In genomic region chr6:135114355-135115145, GRCh38 we compare ENCODE assay signal across 10 cellular contexts. TPM values are rescaled to one million over a fixed set of nuclear protein-coding genes. Genes with fewer than 3 reads are reported as not detected.
DNase-seq lines count a peak whose midpoint lies in the region; ATAC-seq and TF ChIP-seq lines count a peak whose summit lies in the region.
"Had no signal": no experiment of that assay in that cellular context is flagged by ENCODE, and none has a peak within 500 bp of the region (broad histone marks: within the 10 kb centered on the region; RNA-seq: fewer than 3 reads in every experiment).

No MANE protein-coding gene starts in this region.

- DNase-seq in activated effector memory CD4-positive, alpha-beta T cell treated with anti-CD3 and anti-CD28 coated beads, Interleukin-2, amount 50 U/mL, for 16 hours = peak; percentile 79
- DNase-seq in activated effector memory CD4-positive, alpha-beta T cell treated with Interleukin-2 at 50 U/mL for 16 hours = no peak
- peak; percentile 78 for DNase-seq in activated CD4-positive, alpha-beta memory T cell treated with anti-CD3 and anti-CD28 coated beads, Interleukin-2, amount 10 ng/mL, durations not matched to agents 7 days and 5 days
- DNase-seq in germinal center (ENCODE audit: low spot score) = no peak
- DNase-seq in colonic mucosa = no peak
- DNase-seq in NCI-H1436 treated with DMSO at 0.1 percent for 48 hours (lab: John Stamatoyannopoulos, UW) = no peak

- H3K9me3 Mint-ChIP-seq in activated CD4-positive, alpha-beta memory T cell treated with anti-CD3 and anti-CD28 coated beads, Interleukin-2, amount 10 ng/mL, durations not matched to agents 7 days and 5 days = peaks cover 14% of the 10 kb centered on the region
- peaks cover 10% of the 10 kb centered on the region for H3K9me3 Mint-ChIP-seq in stimulated activated naive CD8-positive, alpha-beta T cell treated with anti-CD3 and anti-CD28 coated beads, Interleukin-15, Interleukin-2, amounts not matched to agents 100 ng/mL and 50 ng/mL, for 24 hours
- H3K9me3 Mint-ChIP-seq: neural progenitor cell had no signal

- peaks cover 75% of the 10 kb centered on the region for H3K4me1 Mint-ChIP-seq in activated CD4-positive, alpha-beta memory T cell treated with anti-CD3 and anti-CD28 coated beads, Interleukin-2, amount 10 ng/mL, durations not matched to agents 7 days and 5 days
- peaks cover 87% of the 10 kb centered on the region for H3K4me1 Mint-ChIP-seq in stimulated activated naive CD8-positive, alpha-beta T cell treated with anti-CD3 and anti-CD28 coated beads, Interleukin-15, Interleukin-2, amounts not matched to agents 100 ng/mL and 50 ng/mL, for 24 hours (ENCODE audit: low read depth)
- H3K4me1 Mint-ChIP-seq: neural progenitor cell had no signal

- no peaks in the 10 kb centered on the region for H3K9me3 ChIP-seq in colonic mucosa
- H3K9me3 ChIP-seq: gastroesophageal sphincter had no signal

- POLR2A ChIA-PET in activated CD4-positive, alpha-beta memory T cell treated with anti-CD3 and anti-CD28 coated beads, Interleukin-2, amount 10 ng/mL, durations not matched to agents 7 days and 5 days (lab: Charles Lee) = interaction anchor here (0.8 to 5.9 kb wide), 15 partner anchors 9 to 100 kb away, joined by 3 to 57 read pairs (median 6); partner anchors contain the start of genes HBS1L and MYB

- peaks cover 14% of the 10 kb centered on the region for H3K36me3 Mint-ChIP-seq in activated CD4-positive, alpha-beta memory T cell treated with anti-CD3 and anti-CD28 coated beads, Interleukin-2, amount 10 ng/mL, durations not matched to agents 7 days and 5 days (ENCODE audit: low read depth)
- H3K36me3 Mint-ChIP-seq in stimulated activated naive CD8-positive, alpha-beta T cell treated with anti-CD3 and anti-CD28 coated beads, Interleukin-15, Interleukin-2, amounts not matched to agents 100 ng/mL and 50 ng/mL, for 24 hours (ENCODE audit: low read depth) = peaks cover 6% of the 10 kb centered on the region
- H3K36me3 Mint-ChIP-seq: neural progenitor cell had no signal

- H3K4me3 Mint-ChIP-seq in activated CD4-positive, alpha-beta memory T cell treated with anti-CD3 and anti-CD28 coated beads, Interleukin-2, amount 10 ng/mL, durations not matched to agents 7 days and 5 days = peak overlapping the region; percentile 46
- peak overlapping the region; percentile 75 for H3K4me3 Mint-ChIP-seq in stimulated activated naive CD8-positive, alpha-beta T cell treated with anti-CD3 and anti-CD28 coated beads, Interleukin-15, Interleukin-2, amounts not matched to agents 100 ng/mL and 50 ng/mL, for 24 hours
- H3K4me3 Mint-ChIP-seq: neural progenitor cell had no signal

- H3K36me3 ChIP-seq in colonic mucosa = no peaks in the 10 kb centered on the region
- H3K36me3 ChIP-seq: gastroesophageal sphincter, neural progenitor cell had no signal

- H3K27me3 Mint-ChIP-seq in activated CD4-positive, alpha-beta memory T cell treated with anti-CD3 and anti-CD28 coated beads, Interleukin-2, amount 10 ng/mL, durations not matched to agents 7 days and 5 days = no peaks in the 10 kb centered on the region
- H3K27me3 Mint-ChIP-seq in stimulated activated naive CD8-positive, alpha-beta T cell treated with anti-CD3 and anti-CD28 coated beads, Interleukin-15, Interleukin-2, amounts not matched to agents 100 ng/mL and 50 ng/mL, for 24 hours = no peaks in the 10 kb centered on the region

- no peak overlapping the region for H3K27ac ChIP-seq in colonic mucosa
- H3K27ac ChIP-seq: gastroesophageal sphincter, neural progenitor cell had no signal

- no peaks in the 10 kb centered on the region for H3K4me1 ChIP-seq in colonic mucosa
- H3K4me1 ChIP-seq: gastroesophageal sphincter, neural progenitor cell had no signal

- TF ChIP-seq CTCF in colonic mucosa (IDR thresholded peaks at IDR 0.05) = no peak

- intact Hi-C loops in colonic mucosa (cut with DNase I) = no loop called here

- H3K27ac Mint-ChIP-seq in activated CD4-positive, alpha-beta memory T cell treated with anti-CD3 and anti-CD28 coated beads, Interleukin-2, amount 10 ng/mL, durations not matched to agents 7 days and 5 days = peak overlapping the region; percentile 95
- peak overlapping the region; percentile 98 for H3K27ac Mint-ChIP-seq in stimulated activated naive CD8-positive, alpha-beta T cell treated with anti-CD3 and anti-CD28 coated beads, Interleukin-15, Interleukin-2, amounts not matched to agents 100 ng/mL and 50 ng/mL, for 24 hours
- H3K27ac Mint-ChIP-seq: neural progenitor cell had no signal

- H3K4me3 ChIP-seq in colonic mucosa = no peak overlapping the region
- H3K4me3 ChIP-seq: gastroesophageal sphincter, neural progenitor cell had no signal

- no peak overlapping the region for H3K9ac ChIP-seq in colonic mucosa (ENCODE audit: low read depth in 2 of 2, low read length in 2 of 2)
- H3K9ac ChIP-seq: neural progenitor cell had no signal

- H3K27me3 ChIP-seq in colonic mucosa = no peaks in the 10 kb centered on the region
- H3K27me3 ChIP-seq: gastroesophageal sphincter, neural progenitor cell had no signal

- CTCF ChIA-PET in activated CD4-positive, alpha-beta memory T cell treated with anti-CD3 and anti-CD28 coated beads, Interleukin-2, amount 10 ng/mL, durations not matched to agents 7 days and 5 days (lab: Charles Lee) = interaction anchor here (0.6 to 1.7 kb wide), 7 partner anchors 12 to 134 kb away, joined by 3 to 10 read pairs (median 4); no protein-coding TSS in a partner anchor

- ATAC-seq in HG02970 (IDR thresholded peaks at IDR 0.05; ENCODE audit: low FRiP score, unreplicated experiment) = peak; percentile 49
- ATAC-seq: gastroesophageal sphincter had no signal

RNA-seq across cellular contexts. Expression of gene HBS1L, which starts 59.9 kb away (rescaled TPM):
- total RNA-seq in activated CD4-positive, alpha-beta memory T cell treated with anti-CD3 and anti-CD28 coated beads, Interleukin-2, amount 10 ng/mL, durations not matched to agents 7 days and 5 days = 10 to 100 TPM; 90.3 to 91.6 TPM
- 10 to 100 TPM; 58.1 to 59.7 TPM for total RNA-seq in colonic mucosa

Comparison
In these comparisons a context has a peak if more than half of its experiments do, and no peak if none do; other contexts are left out.
1. DNase-seq: peak in activated effector memory CD4-positive, alpha-beta T cell treated with anti-CD3 and anti-CD28 coated beads, Interleukin-2, amount 50 U/mL, for 16 hours (single experiment) and activated CD4-positive, alpha-beta memory T cell treated with anti-CD3 and anti-CD28 coated beads, Interleukin-2, amount 10 ng/mL, durations not matched to agents 7 days and 5 days (single experiment); none in activated effector memory CD4-positive, alpha-beta T cell treated with Interleukin-2 at 50 U/mL for 16 hours (single experiment), germinal center (single experiment), colonic mucosa (single experiment) and NCI-H1436 treated with DMSO at 0.1 percent for 48 hours (single experiment).